ENCODE assay signal across 1 cellular context in genomic region chr9:75027187-75028107, GRCh38.
TF ChIP-seq lines count a peak whose summit lies in the region.

No MANE protein-coding gene starts in this region.

TF ChIP-seq in HepG2, 621 proteins besides CTCF, POLR2A, EP300 and RAD21 (continued from another document and continues in another):
- TF ChIP-seq ZBTB10 (CRISPR knock-in tag; IDR thresholded peaks at IDR 0.05; ENCODE audit: borderline replicate concordance) (0 out of 2 replicates have a peak, but pooled peaks have one; percentile 76), ZNF430 (CRISPR knock-in tag; IDR thresholded peaks at IDR 0.05) (peak; percentile 73; the same call in 1 of the 2 replicates), ZNF136 (CRISPR knock-in tag; IDR thresholded peaks at IDR 0.05; ENCODE audit: low read depth) (0 out of 2 replicates have a peak, but pooled peaks have one; percentile 71), YEATS2 (CRISPR knock-in tag; IDR thresholded peaks at IDR 0.05; ENCODE audit: borderline replicate concordance) (no peak), SMAD1 (CRISPR knock-in tag; IDR thresholded peaks at IDR 0.05; ENCODE audit: borderline replicate concordance, low read depth) (peak; percentile 90), ZNF275 (CRISPR knock-in tag; IDR thresholded peaks at IDR 0.05; ENCODE audit: borderline replicate concordance) (0 out of 2 replicates have a peak, but pooled peaks have one; percentile 15), KAT8 (CRISPR knock-in tag; IDR thresholded peaks at IDR 0.05) (no peak), CREBL2 (CRISPR knock-in tag; IDR thresholded peaks at IDR 0.05; ENCODE audit: borderline replicate concordance) (no peak), PHB2 (IDR thresholded peaks at IDR 0.05; ENCODE audit: partially characterized antibody) (no peak), ZNF17 (CRISPR knock-in tag; IDR thresholded peaks at IDR 0.05) (no peak), ZNF362 (CRISPR knock-in tag; IDR thresholded peaks at IDR 0.05; ENCODE audit: borderline replicate concordance) (no peak), PCBP1 (IDR thresholded peaks at IDR 0.05; ENCODE audit: borderline replicate concordance, low read depth, low read length) (no peak), ZNF792 (CRISPR knock-in tag; IDR thresholded peaks at IDR 0.05) (0 out of 2 replicates have a peak, but pooled peaks have one; percentile 8), ZC3H4 (CRISPR knock-in tag; IDR thresholded peaks at IDR 0.05; ENCODE audit: borderline replicate concordance) (no peak), SKIL (CRISPR knock-in tag; IDR thresholded peaks at IDR 0.05; ENCODE audit: borderline replicate concordance) (peak; percentile 35; the same call in 1 of the 2 replicates), ZBTB7A (CRISPR knock-in tag; IDR thresholded peaks at IDR 0.05) (peak; percentile 42; the same call in 1 of the 2 replicates), NCOA5 (CRISPR knock-in tag; IDR thresholded peaks at IDR 0.05) (no peak), ZNF713 (CRISPR knock-in tag; IDR thresholded peaks at IDR 0.05) (no peak), ZNF776 (CRISPR knock-in tag; IDR thresholded peaks at IDR 0.05) (no peak), ZNF180 (CRISPR knock-in tag; IDR thresholded peaks at IDR 0.05; ENCODE audit: borderline replicate concordance, low read depth) (no peak), ZBTB49 (CRISPR knock-in tag; IDR thresholded peaks at IDR 0.05; ENCODE audit: borderline replicate concordance) (no peak), SIN3A (IDR thresholded peaks at IDR 0.05; ENCODE audit: borderline replicate concordance, low read depth, low read length) (no peak; the same call in 1 of the 2 replicates), ZBTB26 (CRISPR knock-in tag; IDR thresholded peaks at IDR 0.05; ENCODE audit: borderline replicate concordance) (no peak; the same call in 1 of the 2 replicates), MAFK (conservative IDR thresholded peaks at IDR 0.05 in 1 of 2, IDR thresholded peaks at IDR 0.05 in 1 of 2; ENCODE audit: low read length in 2 of 2) (no peak), ZNF761 (CRISPR knock-in tag; conservative IDR thresholded peaks at IDR 0.05) (peak; percentile 30; the same call in 1 of the 2 replicates), IKZF4 (CRISPR knock-in tag; IDR thresholded peaks at IDR 0.05; ENCODE audit: borderline replicate concordance, low read depth, not compliant biosample characterization) (peak; percentile 23), POGZ (CRISPR knock-in tag; IDR thresholded peaks at IDR 0.05) (no peak), KLF6 (CRISPR knock-in tag; IDR thresholded peaks at IDR 0.05) (no peak), ZUFSP (CRISPR knock-in tag; IDR thresholded peaks at IDR 0.05; ENCODE audit: borderline replicate concordance) (no peak), ZFP90 (CRISPR knock-in tag; IDR thresholded peaks at IDR 0.05; ENCODE audit: borderline replicate concordance) (no peak), ZHX1 (CRISPR knock-in tag; IDR thresholded peaks at IDR 0.05; ENCODE audit: low read depth) (no peak), BORCS8-MEF2B (CRISPR knock-in tag; IDR thresholded peaks at IDR 0.05) (peak; percentile 77), HNRNPLL (IDR thresholded peaks at IDR 0.05; ENCODE audit: low read depth, low read length, poor library complexity, severe bottlenecking) (no peak), ARNT (IDR thresholded peaks at IDR 0.05) (no peak), ZNF704 (CRISPR knock-in tag; IDR thresholded peaks at IDR 0.05; ENCODE audit: borderline replicate concordance) (no peak), FLYWCH1 (CRISPR knock-in tag; IDR thresholded peaks at IDR 0.05) (no peak; the same call in 1 of the 2 replicates), ARHGAP35 (CRISPR knock-in tag; IDR thresholded peaks at IDR 0.05; ENCODE audit: borderline replicate concordance) (0 out of 2 replicates have a peak, but pooled peaks have one; percentile 23), POLR2AphosphoS5 (IDR thresholded peaks at IDR 0.05; ENCODE audit: low read depth, low read length) (no peak), TOPORS (CRISPR knock-in tag; IDR thresholded peaks at IDR 0.05) (0 out of 2 replicates have a peak, but pooled peaks have one; percentile 60), ZNF549 (CRISPR knock-in tag; IDR thresholded peaks at IDR 0.05) (no peak), ZNF768 (CRISPR knock-in tag; IDR thresholded peaks at IDR 0.05) (no peak; the same call in 1 of the 2 replicates), TCF7 (IDR thresholded peaks at IDR 0.05; ENCODE audit: low read depth) (no peak), MEIS1 (CRISPR knock-in tag; IDR thresholded peaks at IDR 0.05; ENCODE audit: borderline replicate concordance) (no peak), SP2 (CRISPR knock-in tag; IDR thresholded peaks at IDR 0.05) (no peak), ZBTB1 (CRISPR knock-in tag; IDR thresholded peaks at IDR 0.05; ENCODE audit: borderline replicate concordance) (no peak), BCL3 (CRISPR knock-in tag; IDR thresholded peaks at IDR 0.05) (peak; percentile 73; the same call in 1 of the 2 replicates)
